Comparison of ENCODE assay signal across 14 cellular contexts in genomic region chr10:121553455-121553854, GRCh38. TPM values are rescaled to one million over a fixed set of nuclear protein-coding genes. Genes with fewer than 3 reads are reported as not detected.
DNase-seq lines count a peak whose midpoint lies in the region; ATAC-seq and TF ChIP-seq lines count a peak whose summit lies in the region.
"Had no signal": no experiment of that assay in that cellular context is flagged by ENCODE, and none has a peak within 500 bp of the region (broad histone marks: within the 10 kb centered on the region; RNA-seq: fewer than 3 reads in every experiment).

No MANE protein-coding gene starts in this region.

- ATAC-seq in HCT116 (no peak), HG02642 (IDR thresholded peaks at IDR 0.05; ENCODE audit: poor library complexity, unreplicated experiment) (no peak)

- no TSS peak for BruUV-seq in HCT116 (replicated peaks; lab: Mats Ljungman, UMichigan)

- no peak overlapping the region for H3K27ac Mint-ChIP-seq in CD4-positive, alpha-beta memory T cell

- WGBS in stomach, 5 donors, result 14 to 30% (median 25%) methylated on average over 1 of the region's 1 CpG

- no peaks in the 10 kb centered on the region for H3K9me3 ChIP-seq in HCT116 (ENCODE audit: control insufficient read depth in 1 of 2, insufficient read depth in 1 of 2, low read depth in 1 of 2, low read length in 2 of 2)
- no peaks in the 10 kb centered on the region for H3K9me3 ChIP-seq in stomach
- H3K9me3 ChIP-seq in CD4-positive, alpha-beta memory T cell (ENCODE audit: control insufficient read depth in 1 of 2, low read length in 2 of 2), result no peaks in the 10 kb centered on the region
- H3K9me3 ChIP-seq: SK-N-SH, vagina had no signal

- no peaks in the 10 kb centered on the region for H4K20me1 ChIP-seq in HCT116 (ENCODE audit: insufficient read depth)

- peak overlapping the region; percentile 31 for H3K4me2 ChIP-seq in HCT116 (ENCODE audit: low read length)
- H3K4me2 ChIP-seq: SK-N-SH had no signal

- TF ChIP-seq POLR2A in HCT116 (IDR thresholded peaks at IDR 0.05; ENCODE audit: borderline replicate concordance, extremely low read depth, insufficient read depth, insufficient read length) (no peak), stomach (IDR thresholded peaks at IDR 0.05) (no peak)

- DNase-seq in HCT116 (ENCODE audit: low read depth, low spot score) (no peak), NCI-H526 (lab: John Stamatoyannopoulos, UW) (peak; percentile 68 to 79), epithelial cell of prostate (ENCODE audit: low read depth, low spot score) (peak; percentile 22), stomach (no peak)
- DNase-seq in CD4-positive, alpha-beta memory T cell, result no peak
- DNase-seq in activated naive CD4-positive, alpha-beta T cell treated with anti-CD3 and anti-CD28 coated beads, Interleukin-2, amount 50 U/mL, for 16 hours, result no peak
- DNase-seq: activated effector memory CD4-positive, alpha-beta T cell treated with Interleukin-2 at 50 U/mL for 16 hours; foreskin melanocyte; NCI-H1694; SK-N-SH; stimulated activated CD4-positive, alpha-beta T cell treated with anti-CD3 and anti-CD28 coated beads, Interleukin-2, amount 100 ng/mL, for 24 hours had no signal

- no peak overlapping the region for H2AFZ ChIP-seq in HCT116 (ENCODE audit: low read depth, low read length, poor library complexity, severe bottlenecking)

- no peaks in the 10 kb centered on the region for H3K9me2 ChIP-seq in HCT116 (ENCODE audit: insufficient read depth)
- H3K9me2 ChIP-seq: SK-N-SH had no signal

- no peaks in the 10 kb centered on the region for H3K79me2 ChIP-seq in HCT116 (ENCODE audit: insufficient read depth, low read length)

- no peak for TF ChIP-seq EP300 in stomach (IDR thresholded peaks at IDR 0.05)

- no peak for TF ChIP-seq RAD21 in HCT116 (IDR thresholded peaks at IDR 0.05; ENCODE audit: low read depth)

- RAD21 ChIA-PET in HCT116 (lab: Charles Lee; ENCODE audit: low non-redundant PET in 1 of 2, low total read pairs in 2 of 2, uncharacterized antibody in 2 of 2, unreplicated experiment in 2 of 2), result no interaction called here

- H3K36me3 Mint-ChIP-seq in CD4-positive, alpha-beta memory T cell, result no peaks in the 10 kb centered on the region

- H3K4me1 ChIP-seq in HCT116 (ENCODE audit: control insufficient read depth in 1 of 2, insufficient read depth in 2 of 2, low read length in 2 of 2) (peaks cover 10 to 21% of the 10 kb centered on the region in 2 experiments), stomach (peaks cover 0 to 32% (median 9%) of the 10 kb centered on the region in 4 donors)
- no peaks in the 10 kb centered on the region for H3K4me1 ChIP-seq in CD4-positive, alpha-beta memory T cell (ENCODE audit: insufficient read depth, low read length)

- CTCF ChIA-PET in HCT116 (lab: Charles Lee), result no interaction called here
- CTCF ChIA-PET in CD4-positive, alpha-beta memory T cell (lab: Charles Lee; ENCODE audit: partially characterized antibody), result no interaction called here

- H3K27ac ChIP-seq in HCT116 (ENCODE audit: low read depth, low read length) (peak overlapping the region; percentile 2; the same call in 1 of the 2 replicates), epithelial cell of prostate (peak overlapping the region; percentile 38), stomach (peak overlapping the region in 4 of 5 donors; percentile 17 to 67 (median 47))
- H3K27ac ChIP-seq in CD4-positive, alpha-beta memory T cell (ENCODE audit: low read depth, low read length), result no peak overlapping the region
- H3K27ac ChIP-seq: vagina had no signal

- H3K9me3 Mint-ChIP-seq in CD4-positive, alpha-beta memory T cell, result peaks cover 0 to 3% (median 0%) of the 10 kb centered on the region in 8 donors

- TF ChIP-seq CTCF in HCT116 (IDR thresholded peaks at IDR 0.05 in 2 of 3, conservative IDR thresholded peaks at IDR 0.05 in 1 of 3; ENCODE audit: borderline replicate concordance in 1 of 3, insufficient read depth in 1 of 3, low read depth in 2 of 3, low read length in 2 of 3), result no peak
- TF ChIP-seq CTCF in stomach (IDR thresholded peaks at IDR 0.05), result no peak

- intact Hi-C loops in HCT116 (cut with micrococcal nuclease) (no loop called here), stomach (cut with DNase I; ENCODE audit: low total_unique reads) (no loop called here)
- intact Hi-C loops in CD4-positive, alpha-beta memory T cell (cut with micrococcal nuclease), result no loop called here

- H3K27me3 Mint-ChIP-seq in CD4-positive, alpha-beta memory T cell, result peaks cover 0 to 2% of the 10 kb centered on the region in 2 donors

- peak overlapping the region in 1 of 8 donors; percentile 12 for H3K4me3 Mint-ChIP-seq in CD4-positive, alpha-beta memory T cell

- no peak overlapping the region for H3K9ac ChIP-seq in HCT116 (ENCODE audit: low read length)
- H3K9ac ChIP-seq: SK-N-SH had no signal

- H3K4me3 ChIP-seq in HCT116 (replicated peaks in 1 of 2; ENCODE audit: low read depth in 1 of 2, low read length in 2 of 2), result no peak overlapping the region
- H3K4me3 ChIP-seq in stomach, result no peak overlapping the region
- H3K4me3 ChIP-seq in CD4-positive, alpha-beta memory T cell (ENCODE audit: low read length in 2 of 2), result no peak overlapping the region
- H3K4me3 ChIP-seq: vagina had no signal

- no peaks in the 10 kb centered on the region for H3K4me1 Mint-ChIP-seq in CD4-positive, alpha-beta memory T cell

- H3K27me3 ChIP-seq in HCT116 (ENCODE audit: insufficient read depth, low read length) (no peaks in the 10 kb centered on the region), stomach (no peaks in the 10 kb centered on the region)
- no peaks in the 10 kb centered on the region for H3K27me3 ChIP-seq in CD4-positive, alpha-beta memory T cell (ENCODE audit: insufficient read depth, low read length)
- H3K27me3 ChIP-seq: vagina had no signal

- H3K36me3 ChIP-seq in HCT116 (ENCODE audit: control insufficient read depth in 1 of 2, insufficient read depth in 2 of 2, low read length in 2 of 2) (no peaks in the 10 kb centered on the region), stomach (peaks cover 0 to 26% (median 24%) of the 10 kb centered on the region in 4 donors)
- H3K36me3 ChIP-seq in CD4-positive, alpha-beta memory T cell (ENCODE audit: insufficient read depth, low read length), result no peaks in the 10 kb centered on the region

- POLR2A ChIA-PET in HCT116 (lab: Charles Lee), result interaction anchor here (0.7 kb wide), 1 partner anchor 18 kb away, joined by 3 read pairs; no protein-coding TSS in a partner anchor
- POLR2A ChIA-PET in CD4-positive, alpha-beta memory T cell (lab: Charles Lee; ENCODE audit: partially characterized antibody), result no interaction called here

TF ChIP-seq in HCT116, 20 proteins besides CTCF, POLR2A, EP300 and RAD21:
- TF ChIP-seq EGR1 (IDR thresholded peaks at IDR 0.05; ENCODE audit: low read depth), result no peak
- no peak for TF ChIP-seq MAX (IDR thresholded peaks at IDR 0.05)
- no peak for TF ChIP-seq ZNF274 (IDR thresholded peaks at IDR 0.05; ENCODE audit: low read depth, low read length)
- TF ChIP-seq TCF7L2 (IDR thresholded peaks at IDR 0.05; ENCODE audit: borderline replicate concordance, extremely low read depth, insufficient read depth, insufficient read length), result no peak
- TF ChIP-seq ZFX (IDR thresholded peaks at IDR 0.05), result no peak
- no peak; the same call in 1 of the 2 replicates for TF ChIP-seq FOSL1 (IDR thresholded peaks at IDR 0.05; ENCODE audit: low read depth)
- TF ChIP-seq YY1 (IDR thresholded peaks at IDR 0.05; ENCODE audit: extremely low read depth, insufficient replicate concordance, low read depth, low read length), result no peak
- no peak for TF ChIP-seq SP1 (IDR thresholded peaks at IDR 0.05; ENCODE audit: low read depth)
- no peak for TF ChIP-seq EZH2phosphoT487 (IDR thresholded peaks at IDR 0.05; ENCODE audit: borderline replicate concordance)
- no peak for TF ChIP-seq ELF1 (IDR thresholded peaks at IDR 0.05; ENCODE audit: borderline replicate concordance, low read depth)
- TF ChIP-seq CBX3 (IDR thresholded peaks at IDR 0.05; ENCODE audit: low read depth), result no peak
- TF ChIP-seq POLR2AphosphoS5 (IDR thresholded peaks at IDR 0.05; ENCODE audit: low read depth, low read length), result no peak
- TF ChIP-seq SRF (IDR thresholded peaks at IDR 0.05; ENCODE audit: low read depth), result no peak
- TF ChIP-seq CEBPB (IDR thresholded peaks at IDR 0.05; ENCODE audit: low read depth), result no peak
- TF ChIP-seq ZBTB33 (IDR thresholded peaks at IDR 0.05; ENCODE audit: extremely low read depth, insufficient replicate concordance, low read length), result no peak

RNA-seq across cellular contexts. Expression of gene FGFR2, which starts 44.8 kb away (rescaled TPM):
- total RNA-seq in HCT116 (2021; ENCODE audit: unreplicated experiment) (19.7 TPM), stomach (100 to 1,000 TPM in 1 of 5 donors, 10 to 100 TPM in 4; 17.1 to 170 (median 65.0) TPM)
- 8.5 and 10.0 TPM in 2 replicates for polyA plus RNA-seq in HCT116 (2012)
- polyA plus RNA-seq in stomach, result 10 to 100 TPM in 1 of 3 donors, 1 to 10 TPM in 2; 3.9 to 18.3 (median 5.0) TPM
- under 1 TPM; 0.58 to 0.90 TPM for total RNA-seq in CD4-positive, alpha-beta memory T cell
- 1 to 10 TPM in 1 of 2 donors, not detected in 1; 1.0 TPM for polyA plus RNA-seq in CD4-positive, alpha-beta memory T cell
- total RNA-seq: activated CD8-positive, alpha-beta memory T cell treated with anti-CD3 and anti-CD28 coated beads for 36 hours had no signal

Comparison
In these comparisons a context has a peak if more than half of its experiments do, and no peak if none do; other contexts are left out.
1. DNase-seq: peak in NCI-H526 (2 of 2) and epithelial cell of prostate (single experiment); none in HCT116 (single experiment), stomach (single experiment), CD4-positive, alpha-beta memory T cell (0 of 5) and activated naive CD4-positive, alpha-beta T cell treated with anti-CD3 and anti-CD28 coated beads, Interleukin-2, amount 50 U/mL, for 16 hours (single experiment).
2. RNA of gene FGFR2, which starts 44.8 kb away (total RNA-seq): 17.1 to 170 TPM in stomach and 19.7 TPM in HCT116 (single experiment); 0.58 to 0.90 TPM in CD4-positive, alpha-beta memory T cell; every median in the first group is over 4 times any median in the second.